In genomic region chr15:99496302-99496629, GRCh38 we compare ENCODE assay signal across 15 cellular contexts.
A peak's percentile ranks its signal among the peaks of the same experiment; 100 is the strongest.
DNase-seq lines count a peak whose midpoint lies in the region; ATAC-seq and TF ChIP-seq lines count a peak whose summit lies in the region.
"Had no signal": no experiment of that assay in that cellular context is flagged by ENCODE, and none has a peak within 500 bp of the region (broad histone marks: within the 10 kb centered on the region; RNA-seq: fewer than 3 reads in every experiment).

No MANE protein-coding gene starts in this region.

- H3F3A ChIP-seq in Loucy (ENCODE audit: low read depth), result no peaks in the 10 kb centered on the region
- H3F3A ChIP-seq in smooth muscle cell (ENCODE audit: low read depth), result no peaks in the 10 kb centered on the region

- peak overlapping the region; percentile 71 to 96 (median 87) for H3K27ac Mint-ChIP-seq in CD14-positive monocyte
- H3K27ac Mint-ChIP-seq: activated T-helper 1 cell treated with anti-CD3 and anti-CD28 coated beads, Interleukin-12 subunit alpha, Interleukin-12 subunit beta, Interleukin-2, Interleukin-4 antibody, amounts not matched to agents 30 ng/mL and 10 ng/mL and 1 ng/mL, durations not matched to agents 14 hours and 24 hours and 36 hours had no signal

- peak overlapping the region; percentile 32 to 76 for H3K4me3 Mint-ChIP-seq in CD14-positive monocyte
- H3K4me3 Mint-ChIP-seq: activated T-helper 1 cell treated with anti-CD3 and anti-CD28 coated beads, Interleukin-12 subunit alpha, Interleukin-12 subunit beta, Interleukin-2, Interleukin-4 antibody, amounts not matched to agents 30 ng/mL and 10 ng/mL and 1 ng/mL, durations not matched to agents 14 hours and 24 hours and 36 hours had no signal

- peaks cover 0 to 9% (median 0%) of the 10 kb centered on the region in 3 donors for H3K27me3 Mint-ChIP-seq in CD14-positive monocyte (ENCODE audit: low read depth in 3 of 3)

- H3K4me2 ChIP-seq in Loucy (ENCODE audit: low read depth, low read length, poor library complexity, severe bottlenecking) (peak overlapping the region; percentile 3), smooth muscle cell (peak overlapping the region; percentile 26)

- DNase-seq in CD14-positive monocyte (ENCODE audit: low spot score) (no peak), smooth muscle cell (lab: John Stamatoyannopoulos, UW; ENCODE audit: unreplicated experiment) (no peak), globus pallidus (ENCODE audit: low spot score) (no peak)
- no peak for DNase-seq in stimulated activated CD4-positive, alpha-beta T cell treated with anti-CD3 and anti-CD28 coated beads, Interleukin-15, amount 100 ng/mL, for 24 hours
- DNase-seq: activated CD4-positive, CD25-positive, alpha-beta regulatory T cell treated with anti-CD3 and anti-CD28 coated beads, Interleukin-2, amount 50 U/mL, for 72 hours; AML-193; DMS53; left cardiac atrium; NCI-H748 treated with DMSO at 0.1 percent for 48 hours; tibial artery had no signal

- intact Hi-C loops in CD14-positive monocyte (cut with micrococcal nuclease), result no loop called here

- H3K9me3 ChIP-seq in Loucy (ENCODE audit: insufficient read depth, low read depth, low read length), result no peaks in the 10 kb centered on the region
- H3K9me3 ChIP-seq in smooth muscle cell (replicated peaks; ENCODE audit: low read depth), result no peaks in the 10 kb centered on the region
- H3K9me3 ChIP-seq: tibial artery had no signal

- H3K36me3 ChIP-seq in Loucy (ENCODE audit: insufficient read depth, low read length) (no peaks in the 10 kb centered on the region), smooth muscle cell (ENCODE audit: low read depth) (no peaks in the 10 kb centered on the region)
- H3K36me3 ChIP-seq: tibial artery had no signal

- peaks cover 19 to 21% of the 10 kb centered on the region in 2 donors for H3K36me3 Mint-ChIP-seq in CD14-positive monocyte

- H3K4me3 ChIP-seq in Loucy (ENCODE audit: low read length, poor library complexity, severe bottlenecking) (no peak overlapping the region), smooth muscle cell (no peak overlapping the region)
- H3K4me3 ChIP-seq: tibial artery had no signal

- ATAC-seq in esophagus mucosa, result peak; percentile 32
- no peak for ATAC-seq in HG02642 (IDR thresholded peaks at IDR 0.05; ENCODE audit: poor library complexity, unreplicated experiment)
- ATAC-seq in SK-N-SH treated with all-trans-retinoic acid at 6 μM for 48 hours, result no peak

- peak overlapping the region; percentile 15 for H3K9ac ChIP-seq in Loucy (ENCODE audit: low read depth, low read length, poor library complexity, severe bottlenecking)
- no peak overlapping the region for H3K9ac ChIP-seq in smooth muscle cell (ENCODE audit: low read depth)

- WGBS in smooth muscle cell (ENCODE audit: low lambda C conversion rate), result 56% methylated on average over 9 of the region's 9 CpGs

- H3K9me3 Mint-ChIP-seq in CD14-positive monocyte, result peaks cover 0 to 4% (median 0%) of the 10 kb centered on the region in 7 donors

- peak overlapping the region; percentile 27 for H3K27ac ChIP-seq in smooth muscle cell (ENCODE audit: low read depth)
- H3K27ac ChIP-seq: tibial artery had no signal

- TF ChIP-seq CTCF in CD14-positive monocyte (IDR thresholded peaks at IDR 0.05), result no peak
- no peak for TF ChIP-seq CTCF in Loucy (conservative IDR thresholded peaks at IDR 0.05; ENCODE audit: low read length)
- no peak for TF ChIP-seq CTCF in smooth muscle cell (IDR thresholded peaks at IDR 0.05; ENCODE audit: borderline replicate concordance, insufficient read depth, poor library complexity, severe bottlenecking)

- no peaks in the 10 kb centered on the region for H3K9me2 ChIP-seq in Loucy (replicated peaks; ENCODE audit: low read depth, low read length)

- H3K27me3 ChIP-seq in Loucy (ENCODE audit: insufficient read depth, low read length, poor library complexity, severe bottlenecking) (no peaks in the 10 kb centered on the region), smooth muscle cell (ENCODE audit: low read depth) (no peaks in the 10 kb centered on the region)
- H3K27me3 ChIP-seq: tibial artery had no signal

- H3K79me2 ChIP-seq in Loucy (ENCODE audit: insufficient read depth, low read length) (no peaks in the 10 kb centered on the region), smooth muscle cell (ENCODE audit: low read depth) (no peaks in the 10 kb centered on the region)

- H3K4me1 Mint-ChIP-seq in CD14-positive monocyte, result peaks cover 60% of the 10 kb centered on the region

- H4K20me1 ChIP-seq in Loucy (ENCODE audit: insufficient read depth, low read length, poor library complexity, severe bottlenecking) (no peaks in the 10 kb centered on the region), smooth muscle cell (ENCODE audit: low read depth) (no peaks in the 10 kb centered on the region)

- peaks cover 13% of the 10 kb centered on the region for H3K4me1 ChIP-seq in Loucy (ENCODE audit: insufficient read depth, low read length, poor library complexity, severe bottlenecking)
- no peaks in the 10 kb centered on the region for H3K4me1 ChIP-seq in smooth muscle cell (ENCODE audit: low read depth)

- 0 out of 2 replicates have a peak overlapping the region, but pooled peaks have one; percentile 34 for H2AFZ ChIP-seq in Loucy (ENCODE audit: low read length)
- H2AFZ ChIP-seq in smooth muscle cell (ENCODE audit: low read depth), result peak overlapping the region; percentile 46

TF ChIP-seq in SK-N-SH treated with all-trans-retinoic acid at 6 μM for 48 hours, 23 proteins besides CTCF, POLR2A, EP300 and RAD21:
- no peak for TF ChIP-seq TCF4 (CRISPR knock-in tag; IDR thresholded peaks at IDR 0.05; ENCODE audit: borderline replicate concordance)
- no peak for TF ChIP-seq PATZ1 (CRISPR knock-in tag; IDR thresholded peaks at IDR 0.05; ENCODE audit: borderline replicate concordance)
- TF ChIP-seq PPARA (CRISPR knock-in tag; IDR thresholded peaks at IDR 0.05; ENCODE audit: borderline replicate concordance), result no peak
- no peak for TF ChIP-seq BACH2 (CRISPR knock-in tag; IDR thresholded peaks at IDR 0.05; ENCODE audit: borderline replicate concordance)
- TF ChIP-seq CSDC2 (CRISPR knock-in tag; IDR thresholded peaks at IDR 0.05), result no peak
- no peak for TF ChIP-seq ZFP3 (CRISPR knock-in tag; IDR thresholded peaks at IDR 0.05)
- TF ChIP-seq TOX (CRISPR knock-in tag; IDR thresholded peaks at IDR 0.05; ENCODE audit: borderline replicate concordance), result no peak
- no peak for TF ChIP-seq RARB (CRISPR knock-in tag; IDR thresholded peaks at IDR 0.05)
- no peak for TF ChIP-seq ZC3H10 (CRISPR knock-in tag; IDR thresholded peaks at IDR 0.05)
- no peak for TF ChIP-seq SNAI2 (CRISPR knock-in tag; IDR thresholded peaks at IDR 0.05)
